In genomic region chr15:88477885-88478284, GRCh38 we compare ENCODE assay signal across 22 cellular contexts.
"Had no signal": no experiment of that assay in that cellular context is flagged by ENCODE, and none has a peak within 500 bp of the region (broad histone marks: within the 10 kb centered on the region; RNA-seq: fewer than 3 reads in every experiment).

No MANE protein-coding gene starts in this region.

- H3K4me3 ChIP-seq: colonic mucosa, esophagus squamous epithelium, gastrocnemius medialis, heart right ventricle, left lung, lower lobe of right lung, mucosa of descending colon had no signal

- DNase-seq: colonic mucosa; cortex of kidney; effector CD8-positive, alpha-beta T cell; effector memory CD8-positive, alpha-beta T cell; endodermal cell; erythroblast; esophagus squamous epithelium; foreskin fibroblast; foreskin melanocyte; gastrocnemius medialis; glutamatergic neuron; head of caudate nucleus; heart right ventricle; hippocampal formation; left cardiac atrium; left lung; left ventricle myocardium superior; lower lobe of right lung; mesenchymal stem cell; mucosa of descending colon had no signal

- ATAC-seq: effector memory CD8-positive, alpha-beta T cell; esophagus mucosa; gastrocnemius medialis; heart right ventricle; left cardiac atrium; left lung; left ventricle myocardium superior; lower lobe of right lung; mucosa of descending colon had no signal

- H3K9me3 ChIP-seq: colonic mucosa, esophagus squamous epithelium, gastrocnemius medialis, heart right ventricle, left lung, lower lobe of right lung, mucosa of descending colon had no signal

- H3K4me1 ChIP-seq: colonic mucosa, esophagus squamous epithelium, gastrocnemius medialis, left lung, lower lobe of right lung had no signal

- H3K27me3 ChIP-seq: colonic mucosa, esophagus squamous epithelium, gastrocnemius medialis, heart right ventricle, left lung had no signal

- H3K27ac ChIP-seq: colonic mucosa, epithelial cell of prostate, esophagus squamous epithelium, gastrocnemius medialis, left lung, lower lobe of right lung had no signal
